13 cellular contexts compared by ENCODE assay signal in the genomic region with DNA sequence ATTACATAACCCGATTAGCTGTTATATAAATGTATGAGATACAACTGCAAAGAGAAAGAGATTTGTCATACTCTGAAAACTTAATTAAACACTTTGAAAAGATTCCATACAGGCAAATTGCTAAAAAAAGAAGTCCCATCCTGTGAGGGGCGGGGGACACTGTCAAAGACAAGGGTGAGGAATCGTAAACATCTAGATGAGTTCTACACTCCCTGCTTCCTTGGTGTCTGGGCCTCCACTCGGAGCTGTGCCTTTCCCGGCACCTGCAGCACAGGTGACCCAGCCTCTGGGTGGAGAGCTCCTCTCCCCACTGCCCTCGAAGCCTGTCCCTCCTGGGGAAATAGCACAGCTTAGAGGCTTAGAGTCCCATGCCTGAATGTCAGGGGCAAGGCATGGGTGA.
"Had no signal": no experiment of that assay in that cellular context is flagged by ENCODE, and none has a peak within 500 bp of the region (broad histone marks: within the 10 kb centered on the region; RNA-seq: fewer than 3 reads in every experiment).

No MANE protein-coding gene starts in this region.

- H3K27ac Mint-ChIP-seq: activated CD4-positive, alpha-beta memory T cell treated with anti-CD3 and anti-CD28 coated beads for 36 hours; activated naive CD8-positive, alpha-beta T cell treated with anti-CD3 and anti-CD28 coated beads, Interleukin-2, amount 10 ng/mL, durations not matched to agents 7 days and 5 days had no signal

- H3K36me3 Mint-ChIP-seq: activated CD4-positive, alpha-beta memory T cell treated with anti-CD3 and anti-CD28 coated beads for 36 hours; activated naive CD8-positive, alpha-beta T cell treated with anti-CD3 and anti-CD28 coated beads, Interleukin-2, amount 10 ng/mL, durations not matched to agents 7 days and 5 days had no signal

- H3K4me1 Mint-ChIP-seq: activated naive CD8-positive, alpha-beta T cell treated with anti-CD3 and anti-CD28 coated beads, Interleukin-2, amount 10 ng/mL, durations not matched to agents 7 days and 5 days had no signal

- FAIRE-seq: endothelial cell of umbilical vein had no signal

- ATAC-seq: activated T-cell treated with anti-CD3 and anti-CD28 coated beads, Interleukin-2, amount 50 U/mL, for 4 hours had no signal

- H3K4me3 Mint-ChIP-seq: activated CD4-positive, alpha-beta memory T cell treated with anti-CD3 and anti-CD28 coated beads for 36 hours; activated naive CD8-positive, alpha-beta T cell treated with anti-CD3 and anti-CD28 coated beads, Interleukin-2, amount 10 ng/mL, durations not matched to agents 7 days and 5 days; activated T-cell treated with anti-CD3 and anti-CD28 coated beads, Interleukin-2, amount 50 U/mL, for 4 hours; nephron had no signal

- DNase-seq: activated CD4-positive, alpha-beta memory T cell treated with anti-CD3 and anti-CD28 coated beads for 36 hours; activated CD4-positive, CD25-positive, alpha-beta regulatory T cell treated with anti-CD3 and anti-CD28 coated beads, Interleukin-2, amount 50 U/mL, for 72 hours; activated gamma-delta T cell; activated naive CD8-positive, alpha-beta T cell treated with anti-CD3 and anti-CD28 coated beads, Interleukin-2, amount 10 ng/mL, durations not matched to agents 7 days and 5 days; activated T-cell treated with anti-CD3 and anti-CD28 coated beads, Interleukin-2, amount 50 U/mL, for 4 hours; hippocampal formation; kidney glomerular epithelial cell; SHP77 treated with DMSO at 0.1 percent for 48 hours; stimulated activated CD4-positive, alpha-beta T cell treated with anti-CD3 and anti-CD28 coated beads, Interleukin-12 subunit alpha, Interleukin-12 subunit beta, amount 100 ng/mL, for 4 hours; stimulated activated naive CD4-positive, alpha-beta T cell treated with Interleukin-2 at 50 U/mL for 16 hours; T-helper 2 cell had no signal

- H3K27me3 Mint-ChIP-seq: activated CD4-positive, alpha-beta memory T cell treated with anti-CD3 and anti-CD28 coated beads for 36 hours; activated naive CD8-positive, alpha-beta T cell treated with anti-CD3 and anti-CD28 coated beads, Interleukin-2, amount 10 ng/mL, durations not matched to agents 7 days and 5 days had no signal

- H3K9me3 Mint-ChIP-seq: activated CD4-positive, alpha-beta memory T cell treated with anti-CD3 and anti-CD28 coated beads for 36 hours; activated naive CD8-positive, alpha-beta T cell treated with anti-CD3 and anti-CD28 coated beads, Interleukin-2, amount 10 ng/mL, durations not matched to agents 7 days and 5 days; activated T-cell treated with anti-CD3 and anti-CD28 coated beads, Interleukin-2, amount 50 U/mL, for 4 hours; nephron had no signal
